19 cellular contexts compared by ENCODE assay signal in the genomic region with DNA sequence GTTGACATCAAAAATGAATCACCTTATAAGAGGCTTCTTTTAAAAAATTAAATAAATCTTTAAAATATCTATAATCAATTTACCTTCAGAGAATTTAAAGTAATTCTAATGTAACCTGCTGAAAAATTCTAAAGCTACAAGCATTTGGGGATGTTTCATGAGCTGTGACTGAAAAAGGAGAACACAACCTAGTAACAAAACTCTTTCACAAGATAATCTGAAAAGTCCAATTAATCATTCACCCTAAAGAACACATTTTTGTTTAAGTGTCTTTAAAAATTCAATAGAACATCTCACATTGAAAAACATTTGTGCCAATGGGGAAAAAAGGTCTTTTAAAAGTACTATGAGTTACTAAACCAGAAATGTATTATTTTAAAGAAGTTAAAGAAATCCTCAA.
"Had no signal": no experiment of that assay in that cellular context is flagged by ENCODE, and none has a peak within 500 bp of the region (broad histone marks: within the 10 kb centered on the region; RNA-seq: fewer than 3 reads in every experiment).

No MANE protein-coding gene starts in this region.

- H3K4me2 ChIP-seq: neural progenitor cell had no signal

- H3K27me3 ChIP-seq: foreskin keratinocyte, neural progenitor cell, sigmoid colon, spleen, testis had no signal

- DNase-seq: activated CD4-positive, alpha-beta T cell treated with anti-CD3 and anti-CD28 coated beads, Interleukin-2, amount 10 ng/mL, durations not matched to agents 7 days and 5 days; activated CD8-positive, alpha-beta T cell treated with anti-CD3 and anti-CD28 coated beads, Interleukin-2, amount 10 ng/mL, durations not matched to agents 7 days and 5 days; activated naive CD4-positive, alpha-beta T cell treated with Interleukin-2 at 50 U/mL for 16 hours; activated naive CD8-positive, alpha-beta T cell treated with anti-CD3 and anti-CD28 coated beads, Interleukin-2, amount 10 ng/mL, durations not matched to agents 7 days and 5 days; activated T-cell treated with anti-CD3 and anti-CD28 coated beads, Interleukin-2, amount 50 U/mL, for 24 hours; foreskin keratinocyte; kidney glomerular epithelial cell; left ventricle myocardium superior; mesenchymal stem cell; mucosa of descending colon; naive thymus-derived CD4-positive, alpha-beta T cell; sigmoid colon; spleen; stimulated activated CD4-positive, alpha-beta T cell treated with anti-CD3 and anti-CD28 coated beads, Interleukin-4, amount 100 ng/mL, for 4 hours; testis had no signal

- H3K36me3 ChIP-seq: neural progenitor cell, sigmoid colon, spleen had no signal

- H3K27ac ChIP-seq: foreskin keratinocyte, neural progenitor cell, sigmoid colon, spleen, testis had no signal

- H3K9ac ChIP-seq: neural progenitor cell had no signal

- H3K4me1 ChIP-seq: foreskin keratinocyte, neural progenitor cell, testis had no signal

- H2AFZ ChIP-seq: neural progenitor cell had no signal

- ATAC-seq: activated CD4-positive, CD25-positive, alpha-beta regulatory T cell treated with anti-CD3 and anti-CD28 coated beads, Interleukin-2, amount 50 U/mL, for 24 hours; activated CD8-positive, alpha-beta T cell treated with anti-CD3 and anti-CD28 coated beads, Interleukin-2, amount 10 ng/mL, durations not matched to agents 7 days and 5 days; foreskin keratinocyte; left ventricle myocardium superior; mucosa of descending colon; naive thymus-derived CD4-positive, alpha-beta T cell; stimulated activated memory B cell treated with anti-CD40 and anti-IgM and Interleukin-4, amounts not matched to agents 10 μg/mL and 1 μg/mL and 100 μg/mL, for 72 hours had no signal

- H3K4me3 ChIP-seq: coronary artery, mucosa of descending colon, neural progenitor cell, sigmoid colon, spleen, testis had no signal

- H3K9me3 ChIP-seq: mucosa of descending colon, sigmoid colon, spleen, testis had no signal
